8 cellular contexts compared by ENCODE assay signal in genomic region chr2:26244479-26245230, GRCh38. TPM values are rescaled to one million over a fixed set of nuclear protein-coding genes. Genes with fewer than 3 reads are reported as not detected.
DNase-seq lines count a peak whose midpoint lies in the region; ATAC-seq and TF ChIP-seq lines count a peak whose summit lies in the region.

Gene HADHA (minus strand): TSS chr2:26244632. CDS start chr2:26244596, 36 bp downstream.
Gene HADHB (plus strand): TSS chr2:26244939. CDS start chr2:26254255, 9,316 bp downstream.

- peaks cover 42% of the 10 kb centered on the region for H3K4me1 ChIP-seq in CD4-positive, alpha-beta memory T cell (ENCODE audit: insufficient read depth, low read length)
- no peaks in the 10 kb centered on the region for H3K4me1 ChIP-seq in ectodermal cell (ENCODE audit: control insufficient read depth, insufficient read depth, low read length)
- peaks cover 6 to 17% of the 10 kb centered on the region in 2 donors for H3K4me1 ChIP-seq in lung (ENCODE audit: control insufficient read depth in 2 of 2, insufficient read depth in 2 of 2, low read length in 2 of 2)

- POLR2A ChIA-PET in CD4-positive, alpha-beta memory T cell (lab: Charles Lee; ENCODE audit: partially characterized antibody) = interaction anchor here (1.0 to 3.8 kb wide), 10 partner anchors 14 to 882 kb away, joined by 3 to 31 read pairs (median 5); partner anchors contain the start of genes ASXL2 and RAB10
- POLR2A ChIA-PET in activated CD8-positive, alpha-beta T cell treated with anti-CD3 and anti-CD28 coated beads for 36 hours (lab: Charles Lee) = interaction anchor here (0.6 to 3.5 kb wide), 15 partner anchors 9 to 245 kb away, joined by 3 to 23 read pairs (median 7); partner anchors contain the start of genes ADGRF3 and SELENOI

- H3K27me3 Mint-ChIP-seq in CD4-positive, alpha-beta memory T cell = no peaks in the 10 kb centered on the region
- no peaks in the 10 kb centered on the region for H3K27me3 Mint-ChIP-seq in activated CD8-positive, alpha-beta T cell treated with anti-CD3 and anti-CD28 coated beads for 36 hours

- intact Hi-C loops in CD4-positive, alpha-beta memory T cell (cut with micrococcal nuclease) = loop anchor here (1.0 to 5.0 kb wide), 7 partner anchors 54 to 1752 kb away; partner anchors contain the start of genes ASXL2, DTNB, KIF3C and NCOA1
- intact Hi-C loops in activated CD8-positive, alpha-beta T cell treated with anti-CD3 and anti-CD28 coated beads for 36 hours (cut with micrococcal nuclease) = loop anchor here (10.0 kb wide), 1 partner anchor 90 kb away; no protein-coding TSS in a partner anchor

- 0 to 1% methylated on average over 51 of the region's 51 CpGs for WGBS in ectodermal cell, 2 experiments
- WGBS in lung, 2 donors = 0 to 1% methylated on average over 48 to 51 of the region's 51 CpGs

- no peaks in the 10 kb centered on the region for H3K9me3 ChIP-seq in CD4-positive, alpha-beta memory T cell (ENCODE audit: control insufficient read depth in 1 of 2, low read length in 2 of 2)
- H3K9me3 ChIP-seq in ectodermal cell (ENCODE audit: control insufficient read depth, low read length) (no peaks in the 10 kb centered on the region), lung (ENCODE audit: control insufficient read depth in 2 of 2, insufficient read depth in 1 of 2, low read length in 1 of 2) (no peaks in the 10 kb centered on the region)

- H3K27ac ChIP-seq in CD4-positive, alpha-beta memory T cell (ENCODE audit: low read depth, low read length) = peak within 1 kb of the TSS; percentile 89
- H3K27ac ChIP-seq in ectodermal cell (ENCODE audit: insufficient read depth, low read depth, low read length, poor library complexity, severe bottlenecking) (peak within 1 kb of the TSS; percentile 92), lung (ENCODE audit: low read depth in 1 of 2, low read length in 1 of 2) (peak within 1 kb of the TSS; percentile 98)

- peak within 1 kb of the TSS; percentile 91 to 100 (median 99) for H3K4me3 Mint-ChIP-seq in CD4-positive, alpha-beta memory T cell
- H3K4me3 Mint-ChIP-seq in activated CD8-positive, alpha-beta T cell treated with anti-CD3 and anti-CD28 coated beads for 36 hours = peak within 1 kb of the TSS; percentile 94

- ATAC-seq in GM19397 (IDR thresholded peaks at IDR 0.05; ENCODE audit: unreplicated experiment) (peak; percentile 79), HG03571 (IDR thresholded peaks at IDR 0.05; ENCODE audit: unreplicated experiment) (peak; percentile 62), lung (ENCODE audit: insufficient read depth, low FRiP score) (peak; percentile 94)
- peak; percentile 80 for ATAC-seq in activated CD8-positive, alpha-beta T cell treated with anti-CD3 and anti-CD28 coated beads for 36 hours

- H3K36me3 Mint-ChIP-seq in CD4-positive, alpha-beta memory T cell = peaks cover 0 to 19% of the 10 kb centered on the region in 2 donors
- peaks cover 12% of the 10 kb centered on the region for H3K36me3 Mint-ChIP-seq in activated CD8-positive, alpha-beta T cell treated with anti-CD3 and anti-CD28 coated beads for 36 hours (ENCODE audit: low read depth)

- H3K9me3 Mint-ChIP-seq in CD4-positive, alpha-beta memory T cell = no peaks in the 10 kb centered on the region
- no peaks in the 10 kb centered on the region for H3K9me3 Mint-ChIP-seq in activated CD8-positive, alpha-beta T cell treated with anti-CD3 and anti-CD28 coated beads for 36 hours

- no peak for TF ChIP-seq CTCF in activated CD8-positive, alpha-beta T cell treated with anti-CD3 and anti-CD28 coated beads for 36 hours (IDR thresholded peaks at IDR 0.05)
- TF ChIP-seq CTCF in lung (IDR thresholded peaks at IDR 0.05; ENCODE audit: control extremely low read depth, extremely low read depth) = no peak

- no peaks in the 10 kb centered on the region for H3K27me3 ChIP-seq in CD4-positive, alpha-beta memory T cell (ENCODE audit: insufficient read depth, low read length)
- H3K27me3 ChIP-seq in ectodermal cell (ENCODE audit: control insufficient read depth, insufficient read depth, low read length, poor library complexity, severe bottlenecking) = no peaks in the 10 kb centered on the region
- no peaks in the 10 kb centered on the region for H3K27me3 ChIP-seq in lung (ENCODE audit: control insufficient read depth, insufficient read depth)

- H3K4me1 Mint-ChIP-seq in CD4-positive, alpha-beta memory T cell = peaks cover 40 to 71% (median 51%) of the 10 kb centered on the region in 4 donors
- peaks cover 53% of the 10 kb centered on the region for H3K4me1 Mint-ChIP-seq in activated CD8-positive, alpha-beta T cell treated with anti-CD3 and anti-CD28 coated beads for 36 hours (ENCODE audit: low read depth)

- CTCF ChIA-PET in CD4-positive, alpha-beta memory T cell (lab: Charles Lee; ENCODE audit: partially characterized antibody) = interaction anchor here (1.3 to 3.7 kb wide), 3 partner anchors 55 to 266 kb away, joined by 3 to 11 read pairs (median 6); no protein-coding TSS in a partner anchor
- CTCF ChIA-PET in activated CD8-positive, alpha-beta T cell treated with anti-CD3 and anti-CD28 coated beads for 36 hours (lab: Charles Lee) = interaction anchor here (1.2 to 4.2 kb wide), 8 partner anchors 10 to 259 kb away, joined by 3 to 14 read pairs (median 4); partner anchors contain the start of gene SELENOI

- peak within 1 kb of the TSS; percentile 95 to 100 (median 100) for H3K27ac Mint-ChIP-seq in CD4-positive, alpha-beta memory T cell
- peak within 1 kb of the TSS; percentile 100 for H3K27ac Mint-ChIP-seq in activated CD8-positive, alpha-beta T cell treated with anti-CD3 and anti-CD28 coated beads for 36 hours

- peak; percentile 87 to 94 (median 90) for DNase-seq in CD4-positive, alpha-beta memory T cell
- DNase-seq in NCI-H82 treated with DMSO at 0.1 percent for 48 hours (lab: John Stamatoyannopoulos, UW; ENCODE audit: unreplicated experiment) (peak; percentile 67), lung (ENCODE audit: low spot score) (peak; percentile 89)
- DNase-seq in activated CD8-positive, alpha-beta T cell treated with anti-CD3 and anti-CD28 coated beads for 36 hours = peak; percentile 88
- peak; percentile 71 to 72 (median 71) for DNase-seq in stimulated activated CD4-positive, alpha-beta T cell treated with anti-CD3 and anti-CD28 coated beads, TNF-alpha, amount 100 ng/mL, for 4 hours (ENCODE audit: low read depth in 3 of 3)

- H3K36me3 ChIP-seq in CD4-positive, alpha-beta memory T cell (ENCODE audit: insufficient read depth, low read length) = no peaks in the 10 kb centered on the region
- H3K36me3 ChIP-seq in ectodermal cell (ENCODE audit: control insufficient read depth, insufficient read depth, low read length) = no peaks in the 10 kb centered on the region
- H3K36me3 ChIP-seq in lung (ENCODE audit: control insufficient read depth in 2 of 2, insufficient read depth in 2 of 2, low read length in 2 of 2) = no peaks in the 10 kb centered on the region

- peak within 1 kb of the TSS; percentile 75 to 84 for H3K4me3 ChIP-seq in CD4-positive, alpha-beta memory T cell (ENCODE audit: low read length in 2 of 2)
- peak within 1 kb of the TSS; percentile 92 for H3K4me3 ChIP-seq in ectodermal cell (ENCODE audit: insufficient read depth, low read depth, low read length)
- peak within 1 kb of the TSS; percentile 91 for H3K4me3 ChIP-seq in lung

RNA-seq across cellular contexts. Expression of gene HADHA, which starts in this region (rescaled TPM):
- total RNA-seq in CD4-positive, alpha-beta memory T cell = 10 to 100 TPM; 89.1 to 93.6 TPM
- 100 to 1,000 TPM; 119 to 126 TPM for polyA plus RNA-seq in CD4-positive, alpha-beta memory T cell
- 100 to 1,000 TPM; 118 to 120 TPM for total RNA-seq in activated CD8-positive, alpha-beta T cell treated with anti-CD3 and anti-CD28 coated beads for 36 hours
- 124 TPM for polyA plus RNA-seq in ectodermal cell (2013, experiment 1 of 4)
- 124 TPM for polyA plus RNA-seq in ectodermal cell (2013, experiment 2 of 4)
- 96.3 TPM for polyA plus RNA-seq in ectodermal cell (2013, experiment 3 of 4)
- 107 TPM for polyA plus RNA-seq in ectodermal cell (2013, experiment 4 of 4)
- 100 to 1,000 TPM; 111 to 117 TPM for total RNA-seq in lung
- 10 to 100 TPM; 35.2 to 77.6 TPM for polyA plus RNA-seq in lung

RNA-seq across cellular contexts. Expression of gene HADHB, which starts in this region (rescaled TPM):
- total RNA-seq in CD4-positive, alpha-beta memory T cell = 10 to 100 TPM; 58.8 to 67.1 TPM
- 100 to 1,000 TPM in 1 of 2 donors, 10 to 100 TPM in 1; 95.0 to 115 TPM for polyA plus RNA-seq in CD4-positive, alpha-beta memory T cell
- total RNA-seq in activated CD8-positive, alpha-beta T cell treated with anti-CD3 and anti-CD28 coated beads for 36 hours = 10 to 100 TPM; 58.8 TPM
- polyA plus RNA-seq in ectodermal cell (2013, experiment 1 of 4) = 44.7 TPM
- 44.0 TPM for polyA plus RNA-seq in ectodermal cell (2013, experiment 2 of 4)
- 34.2 TPM for polyA plus RNA-seq in ectodermal cell (2013, experiment 3 of 4)
- 38.8 TPM for polyA plus RNA-seq in ectodermal cell (2013, experiment 4 of 4)
- total RNA-seq in lung = 100 to 1,000 TPM; 100 to 140 TPM
- 10 to 100 TPM; 63.1 to 78.8 TPM for polyA plus RNA-seq in lung

Comparison
In these comparisons a context has a peak if more than half of its experiments do, and no peak if none do; other contexts are left out.
1. Peak in every context shown above with its lines: DNase-seq, ATAC-seq, H3K4me3 ChIP-seq and H3K27ac ChIP-seq.